Comparison of ENCODE assay signal across 27 cellular contexts in genomic region chr4:949656-950055, GRCh38. TPM values are rescaled to one million over a fixed set of nuclear protein-coding genes. Genes with fewer than 3 reads are reported as not detected.
DNase-seq lines count a peak whose midpoint lies in the region; ATAC-seq and TF ChIP-seq lines count a peak whose summit lies in the region.
"Had no signal": no experiment of that assay in that cellular context is flagged by ENCODE, and none has a peak within 500 bp of the region (broad histone marks: within the 10 kb centered on the region; RNA-seq: fewer than 3 reads in every experiment).

No MANE protein-coding gene starts in this region.

- no peak for ATAC-seq in Right ventricle myocardium superior (ENCODE audit: poor library complexity)
- no peak for ATAC-seq in left cardiac atrium
- no peak for ATAC-seq in mucosa of descending colon
- ATAC-seq in upper lobe of right lung, result no peak
- ATAC-seq: CD8-positive, alpha-beta T cell; GM23338; PC-3 had no signal

- no peak overlapping the region for H3K27ac ChIP-seq in endodermal cell (ENCODE audit: low read depth, low read length)
- no peak overlapping the region for H3K27ac ChIP-seq in upper lobe of right lung
- H3K27ac ChIP-seq in smooth muscle cell (ENCODE audit: low read depth), result no peak overlapping the region

- H3K4me2 ChIP-seq in smooth muscle cell, result no peak overlapping the region
- H3K4me2 ChIP-seq: GM23338 had no signal

- H3K4me1 ChIP-seq in endodermal cell (ENCODE audit: control insufficient read depth, insufficient read depth, low read length) (peaks cover 9% of the 10 kb centered on the region), mucosa of descending colon (ENCODE audit: low read depth) (no peaks in the 10 kb centered on the region), upper lobe of right lung (no peaks in the 10 kb centered on the region), smooth muscle cell (ENCODE audit: low read depth) (no peaks in the 10 kb centered on the region)
- H3K4me1 ChIP-seq: Caco-2, HAP-1 had no signal

- no peaks in the 10 kb centered on the region for H3K27me3 Mint-ChIP-seq in endodermal cell (ENCODE audit: insufficient read depth)

- H3K9ac ChIP-seq in endodermal cell (ENCODE audit: extremely low read depth, low read length, poor library complexity, severe bottlenecking) (no peak overlapping the region), smooth muscle cell (ENCODE audit: low read depth) (no peak overlapping the region)

- no peaks in the 10 kb centered on the region for H3K79me2 ChIP-seq in smooth muscle cell (ENCODE audit: low read depth)

- H3K27me3 ChIP-seq in endodermal cell (ENCODE audit: control insufficient read depth, insufficient read depth, low read length, poor library complexity, severe bottlenecking), result no peaks in the 10 kb centered on the region
- H3K27me3 ChIP-seq in upper lobe of right lung, result no peaks in the 10 kb centered on the region
- H3K27me3 ChIP-seq in smooth muscle cell (ENCODE audit: low read depth), result no peaks in the 10 kb centered on the region

- H3K27ac Mint-ChIP-seq in endodermal cell, result no peak overlapping the region
- H3K27ac Mint-ChIP-seq: CD8-positive, alpha-beta T cell; HFFc6 had no signal

- H2AFZ ChIP-seq in smooth muscle cell (ENCODE audit: low read depth), result no peak overlapping the region
- H2AFZ ChIP-seq: GM23338 had no signal

- TF ChIP-seq CTCF in endodermal cell (conservative IDR thresholded peaks at IDR 0.05) (no peak), mucosa of descending colon (IDR thresholded peaks at IDR 0.05) (no peak), upper lobe of right lung (IDR thresholded peaks at IDR 0.05) (no peak), smooth muscle cell (IDR thresholded peaks at IDR 0.05; ENCODE audit: borderline replicate concordance, insufficient read depth, poor library complexity, severe bottlenecking) (no peak)

- H3K9me3 ChIP-seq in endodermal cell (ENCODE audit: control insufficient read depth, low read length) (no peaks in the 10 kb centered on the region), mucosa of descending colon (no peaks in the 10 kb centered on the region), upper lobe of right lung (no peaks in the 10 kb centered on the region), smooth muscle cell (replicated peaks; ENCODE audit: low read depth) (no peaks in the 10 kb centered on the region)
- H3K9me3 ChIP-seq: Caco-2, HAP-1 had no signal

- peaks cover 18% of the 10 kb centered on the region for H4K20me1 ChIP-seq in smooth muscle cell (ENCODE audit: low read depth)

- H3K36me3 Mint-ChIP-seq in endodermal cell (ENCODE audit: low read depth), result peaks cover 9% of the 10 kb centered on the region

- no peaks in the 10 kb centered on the region for H3K9me3 Mint-ChIP-seq in endodermal cell
- H3K9me3 Mint-ChIP-seq: CD8-positive, alpha-beta T cell; GM23338; HFFc6 had no signal

- H3K36me3 ChIP-seq in endodermal cell (ENCODE audit: control insufficient read depth, insufficient read depth, low read length) (no peaks in the 10 kb centered on the region), mucosa of descending colon (ENCODE audit: low read depth) (no peaks in the 10 kb centered on the region), upper lobe of right lung (peaks cover 8% of the 10 kb centered on the region), smooth muscle cell (ENCODE audit: low read depth) (no peaks in the 10 kb centered on the region)
- H3K36me3 ChIP-seq: HAP-1 had no signal

- 90 to 94% methylated on average over 13 to 20 of the region's 20 CpGs for WGBS in endodermal cell (ENCODE audit: insufficient coverage in 1 of 2, insufficient read length in 1 of 2), 2 experiments
- WGBS in smooth muscle cell (ENCODE audit: low lambda C conversion rate), result 91% methylated on average over 20 of the region's 20 CpGs

- peaks cover 26% of the 10 kb centered on the region for H3K4me1 Mint-ChIP-seq in endodermal cell

- DNase-seq in Right ventricle myocardium superior, result peak; percentile 30
- DNase-seq in left cardiac atrium, result no peak
- DNase-seq in endodermal cell, result peak; percentile 36
- DNase-seq in mucosa of descending colon, result peak in 2 of 3 donors; percentile 9 to 37
- peak; percentile 38 for DNase-seq in upper lobe of right lung
- no peak for DNase-seq in smooth muscle cell (lab: John Stamatoyannopoulos, UW; ENCODE audit: unreplicated experiment)
- DNase-seq in NCI-H2029 treated with DMSO at 0.1 percent for 48 hours (lab: John Stamatoyannopoulos, UW), result no peak
- DNase-seq: C1 segment of cervical spinal cord; CD8-positive, alpha-beta T cell; HFFc6; KBM-7; MV-4-11; NCI-H1105; NCI-H1436 treated with DMSO at 0.1 percent for 48 hours; NCI-H187 treated with DMSO at 0.1 percent for 48 hours; NCI-H2107; NCI-H446; NCI-H524 treated with DMSO at 0.1 percent for 48 hours; NCI-H774; PC-3; SHP77 had no signal

- intact Hi-C loops in Right ventricle myocardium superior (cut with DNase I) (no loop called here), left cardiac atrium (cut with DNase I) (no loop called here), mucosa of descending colon (cut with DNase I, micrococcal nuclease) (no loop called here), upper lobe of right lung (cut with DNase I) (no loop called here)

- no peak overlapping the region for H3K4me3 Mint-ChIP-seq in endodermal cell
- H3K4me3 Mint-ChIP-seq: CD8-positive, alpha-beta T cell; GM23338; HFFc6 had no signal

- H3F3A ChIP-seq in smooth muscle cell (ENCODE audit: low read depth), result no peaks in the 10 kb centered on the region

- no peak overlapping the region for H3K4me3 ChIP-seq in endodermal cell (ENCODE audit: low read length)
- no peak overlapping the region for H3K4me3 ChIP-seq in mucosa of descending colon
- no peak overlapping the region for H3K4me3 ChIP-seq in upper lobe of right lung
- no peak overlapping the region for H3K4me3 ChIP-seq in smooth muscle cell
- H3K4me3 ChIP-seq: GM23338, HAP-1 had no signal

RNA-seq across cellular contexts. Expression of gene TMEM175, which starts 17.4 kb away (rescaled TPM):
- total RNA-seq in Right ventricle myocardium superior (14.9 TPM), left cardiac atrium (10 to 100 TPM; 17.9 to 20.7 TPM), endodermal cell (10 to 100 TPM; 15.9 to 23.0 TPM), mucosa of descending colon (10 to 100 TPM; 30.1 to 39.0 (median 37.5) TPM), upper lobe of right lung (42.4 TPM), smooth muscle cell (20.6 and 30.4 TPM in 2 replicates)
- 21.9 TPM for polyA plus RNA-seq in endodermal cell (2013, experiment 1 of 2)
- 21.2 TPM for polyA plus RNA-seq in endodermal cell (2013, experiment 2 of 2)
- 27.6 and 35.2 TPM in 2 replicates for polyA plus RNA-seq in smooth muscle cell

RNA-seq across cellular contexts. Expression of gene GAK, which starts 17.5 kb away (rescaled TPM):
- total RNA-seq in Right ventricle myocardium superior, result 27.9 TPM
- total RNA-seq in left cardiac atrium, result 10 to 100 TPM; 38.1 to 43.2 TPM
- 100 to 1,000 TPM; 104 to 121 TPM for total RNA-seq in endodermal cell
- 61.6 TPM for polyA plus RNA-seq in endodermal cell (2013, experiment 1 of 2)
- polyA plus RNA-seq in endodermal cell (2013, experiment 2 of 2), result 52.7 TPM
- total RNA-seq in mucosa of descending colon, result 100 to 1,000 TPM; 155 to 259 (median 244) TPM
- total RNA-seq in upper lobe of right lung, result 138 TPM
- total RNA-seq in smooth muscle cell, result 57.3 and 85.4 TPM in 2 replicates
- 56.2 and 75.4 TPM in 2 replicates for polyA plus RNA-seq in smooth muscle cell

RNA-seq across cellular contexts. Expression of gene DGKQ, which starts 23.7 kb away (rescaled TPM):
- 3.3 TPM for total RNA-seq in Right ventricle myocardium superior
- total RNA-seq in left cardiac atrium, result 1 to 10 TPM; 5.1 to 5.6 TPM
- total RNA-seq in endodermal cell, result 10 to 100 TPM; 26.3 to 31.1 TPM
- 7.8 TPM for polyA plus RNA-seq in endodermal cell (2013, experiment 1 of 2)
- polyA plus RNA-seq in endodermal cell (2013, experiment 2 of 2), result 8.3 TPM
- total RNA-seq in mucosa of descending colon, result 10 to 100 TPM; 31.8 to 56.1 (median 41.7) TPM
- total RNA-seq in upper lobe of right lung, result 19.1 TPM
- total RNA-seq in smooth muscle cell, result 4.2 and 6.5 TPM in 2 replicates
- polyA plus RNA-seq in smooth muscle cell, result 14.9 and 16.2 TPM in 2 replicates

RNA-seq across cellular contexts. Expression of gene IDUA, which starts 37.2 kb away (rescaled TPM):
- total RNA-seq in Right ventricle myocardium superior (8.4 TPM), left cardiac atrium (10 to 100 TPM; 15.4 to 18.7 TPM), endodermal cell (10 to 100 TPM; 22.4 to 25.6 TPM), mucosa of descending colon (10 to 100 TPM; 29.7 to 45.7 (median 33.4) TPM), upper lobe of right lung (49.2 TPM), smooth muscle cell (6.3 and 9.6 TPM in 2 replicates)
- 4.3 TPM for polyA plus RNA-seq in endodermal cell (2013, experiment 1 of 2)
- polyA plus RNA-seq in endodermal cell (2013, experiment 2 of 2), result 3.6 TPM
- 47.4 and 49.9 TPM in 2 replicates for polyA plus RNA-seq in smooth muscle cell

RNA-seq across cellular contexts. Expression of gene SLC26A1, which starts 43.5 kb away (rescaled TPM):
- total RNA-seq in Right ventricle myocardium superior (0.19 TPM), left cardiac atrium (under 1 TPM in 1 of 2 donors, not detected in 1; 0.27 TPM), endodermal cell (1 to 10 TPM in 1 of 2 donors, under 1 TPM in 1; 0.55 to 1.0 TPM), mucosa of descending colon (1 to 10 TPM in 2 of 3 donors, under 1 TPM in 1; 0.85 to 2.8 (median 1.9) TPM), upper lobe of right lung (0.20 TPM), smooth muscle cell (0.67 TPM in 1 of 2 replicates, not detected in the other)
- polyA plus RNA-seq in endodermal cell (2013, experiment 1 of 2), result 0.21 TPM
- polyA plus RNA-seq in endodermal cell (2013, experiment 2 of 2), result 0.08 TPM
- polyA plus RNA-seq in smooth muscle cell, result 1.6 and 1.7 TPM in 2 replicates
- total RNA-seq: LHCN-M2, PC-3, RPMI7951, SK-MEL-5 had no signal

Comparison
In these comparisons a context has a peak if more than half of its experiments do, and no peak if none do; other contexts are left out.
1. DNase-seq: peak in Right ventricle myocardium superior (single experiment), endodermal cell (single experiment), mucosa of descending colon (2 of 3) and upper lobe of right lung (single experiment); none in left cardiac atrium (single experiment), smooth muscle cell (single experiment) and NCI-H2029 treated with DMSO at 0.1 percent for 48 hours (single experiment).